Comparison of ENCODE assay signal across 19 cellular contexts in the genomic region with DNA sequence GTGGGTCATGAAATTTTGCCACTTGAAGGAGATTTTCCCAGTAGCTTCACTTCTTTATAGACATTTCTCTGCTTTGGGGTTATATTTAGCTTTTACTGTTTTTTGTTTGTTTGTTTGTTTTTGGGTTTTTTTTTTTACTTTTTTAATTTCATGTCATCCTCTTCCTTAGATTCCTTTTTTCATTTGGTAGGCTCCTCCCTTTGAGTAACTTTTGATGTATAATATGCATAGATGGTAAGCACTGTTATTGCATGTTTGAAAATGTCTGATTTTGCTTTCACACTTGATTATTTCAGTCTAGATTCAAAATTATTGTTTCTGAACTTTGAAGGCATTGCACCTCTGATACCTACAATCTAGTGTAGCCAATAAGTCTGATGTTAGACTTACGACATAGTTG. TPM values are rescaled to one million over a fixed set of nuclear protein-coding genes. Genes with fewer than 3 reads are reported as not detected.
DNase-seq lines count a peak whose midpoint lies in the region; ATAC-seq and TF ChIP-seq lines count a peak whose summit lies in the region.
"Had no signal": no experiment of that assay in that cellular context is flagged by ENCODE, and none has a peak within 500 bp of the region (broad histone marks: within the 10 kb centered on the region; RNA-seq: fewer than 3 reads in every experiment).

No MANE protein-coding gene starts in this region.

- H3K9me3 ChIP-seq in SU-DHL-6 (ENCODE audit: insufficient read depth, low read length): no peaks in the 10 kb centered on the region
- no peaks in the 10 kb centered on the region for H3K9me3 ChIP-seq in hepatocyte (ENCODE audit: low read depth)
- H3K9me3 ChIP-seq: MG63 had no signal

- H3K36me3 Mint-ChIP-seq in activated CD4-positive, alpha-beta T cell treated with anti-CD3 and anti-CD28 coated beads for 36 hours (ENCODE audit: low read depth): no peaks in the 10 kb centered on the region
- H3K36me3 Mint-ChIP-seq in stimulated activated memory B cell treated with anti-CD40 and anti-IgM and Interleukin-4, amounts not matched to agents 10 μg/mL and 1 μg/mL and 100 μg/mL, for 72 hours: peaks cover 44% of the 10 kb centered on the region

- peaks cover 20% of the 10 kb centered on the region for H3F3A ChIP-seq in SU-DHL-6 (ENCODE audit: insufficient read depth)

- H3K4me1 Mint-ChIP-seq in activated CD4-positive, alpha-beta T cell treated with anti-CD3 and anti-CD28 coated beads for 36 hours: peaks cover 53% of the 10 kb centered on the region
- H3K4me1 Mint-ChIP-seq in stimulated activated memory B cell treated with anti-CD40 and anti-IgM and Interleukin-4, amounts not matched to agents 10 μg/mL and 1 μg/mL and 100 μg/mL, for 72 hours: peaks cover 74% of the 10 kb centered on the region

- H3K4me2 ChIP-seq in SU-DHL-6 (ENCODE audit: low read depth, low read length, poor library complexity, severe bottlenecking) (peak overlapping the region; percentile 78), hepatocyte (no peak overlapping the region)
- H3K4me2 ChIP-seq: KMS-11 had no signal

- H3K4me3 ChIP-seq in SU-DHL-6 (ENCODE audit: insufficient read depth, low read length, poor library complexity, severe bottlenecking): no peak overlapping the region
- no peak overlapping the region for H3K4me3 ChIP-seq in hepatocyte
- H3K4me3 ChIP-seq: MG63 had no signal

- no peak overlapping the region for H2AFZ ChIP-seq in SU-DHL-6 (ENCODE audit: low read depth, low read length, severe bottlenecking)
- H2AFZ ChIP-seq in hepatocyte: no peak overlapping the region

- H3K4me1 ChIP-seq in hepatocyte (ENCODE audit: insufficient read depth): peaks cover 36% of the 10 kb centered on the region

- intact Hi-C loops in activated CD4-positive, alpha-beta T cell treated with anti-CD3 and anti-CD28 coated beads for 36 hours (cut with DNase I, micrococcal nuclease): no loop called here

- H3K36me3 ChIP-seq in SU-DHL-6 (ENCODE audit: low read length) (no peaks in the 10 kb centered on the region), hepatocyte (replicated peaks; ENCODE audit: insufficient read depth, low read depth) (no peaks in the 10 kb centered on the region)
- H3K36me3 ChIP-seq: MG63 had no signal

- H3K9me2 ChIP-seq in SU-DHL-6 (replicated peaks; ENCODE audit: insufficient read depth, low read length): no peaks in the 10 kb centered on the region
- H3K9me2 ChIP-seq in hepatocyte (replicated peaks; ENCODE audit: insufficient read depth): no peaks in the 10 kb centered on the region

- no peaks in the 10 kb centered on the region for H3K9me3 Mint-ChIP-seq in activated CD4-positive, alpha-beta T cell treated with anti-CD3 and anti-CD28 coated beads for 36 hours (ENCODE audit: low read depth)
- H3K9me3 Mint-ChIP-seq in stimulated activated memory B cell treated with anti-CD40 and anti-IgM and Interleukin-4, amounts not matched to agents 10 μg/mL and 1 μg/mL and 100 μg/mL, for 72 hours: no peaks in the 10 kb centered on the region

- 93% methylated on average over 1 of the region's 1 CpG for WGBS in hepatocyte (ENCODE audit: low lambda C conversion rate, missing lambda C conversion rate)

- no peak for ATAC-seq in activated CD4-positive, alpha-beta T cell treated with anti-CD3 and anti-CD28 coated beads for 36 hours
- ATAC-seq in stimulated activated memory B cell treated with anti-CD40 and anti-IgM and Interleukin-4, amounts not matched to agents 10 μg/mL and 1 μg/mL and 100 μg/mL, for 72 hours: no peak
- no peak for ATAC-seq in HG03565 (IDR thresholded peaks at IDR 0.05; ENCODE audit: unreplicated experiment)

- no peak for DNase-seq in activated CD4-positive, alpha-beta T cell treated with anti-CD3 and anti-CD28 coated beads for 36 hours
- DNase-seq in activated CD4-positive, alpha-beta T cell treated with anti-CD3 and anti-CD28 coated beads, Interleukin-2, amount 50 U/mL, for 48 hours: no peak
- DNase-seq in hepatocyte (ENCODE audit: low spot score) (no peak), NCI-H82 (lab: John Stamatoyannopoulos, UW) (no peak), OCI-M1 (lab: John Stamatoyannopoulos, UW) (no peak)
- DNase-seq: DND-41, GDM1, HFFc6, MG63, NCI-H1092, NCI-H146, NCI-H2081, NCI-H510A treated with DMSO at 0.1 percent for 48 hours, SHP77 had no signal

- POLR2A ChIA-PET in activated CD4-positive, alpha-beta T cell treated with anti-CD3 and anti-CD28 coated beads for 36 hours (lab: Charles Lee): interaction anchor here (0.5 to 0.6 kb wide), 2 partner anchors 247 to 1562 kb away, joined by 3 to 7 read pairs; no protein-coding TSS in a partner anchor

- peaks cover 17% of the 10 kb centered on the region; the same call in 1 of the 2 replicates for H3K79me2 ChIP-seq in SU-DHL-6 (ENCODE audit: insufficient read depth, low read length)
- H3K79me2 ChIP-seq in hepatocyte: peaks cover 11% of the 10 kb centered on the region

- no peak overlapping the region for H3K4me3 Mint-ChIP-seq in activated CD4-positive, alpha-beta T cell treated with anti-CD3 and anti-CD28 coated beads for 36 hours
- peak overlapping the region; percentile 99 for H3K4me3 Mint-ChIP-seq in stimulated activated memory B cell treated with anti-CD40 and anti-IgM and Interleukin-4, amounts not matched to agents 10 μg/mL and 1 μg/mL and 100 μg/mL, for 72 hours
- H3K4me3 Mint-ChIP-seq: HFFc6 had no signal

- TF ChIP-seq CTCF in SU-DHL-6 (IDR thresholded peaks at IDR 0.05; ENCODE audit: insufficient read depth, low read length, poor library complexity, severe bottlenecking) (no peak), hepatocyte (IDR thresholded peaks at IDR 0.05; ENCODE audit: poor library complexity) (no peak)

- peaks cover 2% of the 10 kb centered on the region for H3K27me3 Mint-ChIP-seq in activated CD4-positive, alpha-beta T cell treated with anti-CD3 and anti-CD28 coated beads for 36 hours
- no peaks in the 10 kb centered on the region for H3K27me3 Mint-ChIP-seq in stimulated activated memory B cell treated with anti-CD40 and anti-IgM and Interleukin-4, amounts not matched to agents 10 μg/mL and 1 μg/mL and 100 μg/mL, for 72 hours

- H4K20me1 ChIP-seq in SU-DHL-6 (ENCODE audit: low read depth, low read length) (no peaks in the 10 kb centered on the region), hepatocyte (ENCODE audit: insufficient read depth, poor library complexity, severe bottlenecking) (no peaks in the 10 kb centered on the region)

- H3K27ac ChIP-seq in SU-DHL-6 (ENCODE audit: low read depth, low read length) (no peak overlapping the region; the same call in 1 of the 2 replicates), hepatocyte (peak overlapping the region; percentile 87)
- H3K27ac ChIP-seq: 22Rv1, KMS-11 had no signal

- H3K27ac Mint-ChIP-seq in activated CD4-positive, alpha-beta T cell treated with anti-CD3 and anti-CD28 coated beads for 36 hours: peak overlapping the region; percentile 5
- H3K27ac Mint-ChIP-seq in stimulated activated memory B cell treated with anti-CD40 and anti-IgM and Interleukin-4, amounts not matched to agents 10 μg/mL and 1 μg/mL and 100 μg/mL, for 72 hours: peak overlapping the region; percentile 98
- H3K27ac Mint-ChIP-seq: HFFc6 had no signal

- H3K27me3 ChIP-seq in SU-DHL-6 (ENCODE audit: low read length): no peaks in the 10 kb centered on the region
- no peaks in the 10 kb centered on the region for H3K27me3 ChIP-seq in hepatocyte
- H3K27me3 ChIP-seq: MG63 had no signal

- CTCF ChIA-PET in activated CD4-positive, alpha-beta T cell treated with anti-CD3 and anti-CD28 coated beads for 36 hours (lab: Charles Lee): interaction anchor here (0.6 kb wide), 1 partner anchor 242 kb away, joined by 3 read pairs; no protein-coding TSS in a partner anchor

- H3K9ac ChIP-seq in SU-DHL-6 (ENCODE audit: low read length): no peak overlapping the region
- H3K9ac ChIP-seq: KMS-11 had no signal

RNA-seq across cellular contexts. Expression of a gene that starts 37.6 kb away (rescaled TPM):
- 10 to 100 TPM in 1 of 2 experiments, 1 to 10 TPM in 1; 8.2 to 11.6 TPM for total RNA-seq in activated CD4-positive, alpha-beta T cell treated with anti-CD3 and anti-CD28 coated beads for 36 hours
- 6.3 and 6.8 TPM in 2 replicates for total RNA-seq in hepatocyte
- 5.6 and 6.3 TPM in 2 replicates for polyA plus RNA-seq in hepatocyte
